12 cellular contexts compared by ENCODE assay signal in genomic region chr15:48722764-48723661, GRCh38.
DNase-seq lines count a peak whose midpoint lies in the region; ATAC-seq and TF ChIP-seq lines count a peak whose summit lies in the region.
"Had no signal": no experiment of that assay in that cellular context is flagged by ENCODE, and none has a peak within 500 bp of the region (broad histone marks: within the 10 kb centered on the region; RNA-seq: fewer than 3 reads in every experiment).

No MANE protein-coding gene starts in this region.

- DNase-seq in AG10803 (ENCODE audit: low read depth): peak; percentile 87
- DNase-seq in M059J (ENCODE audit: low read depth): peak; percentile 96
- peak; percentile 84 for DNase-seq in astrocyte of the spinal cord (ENCODE audit: low read depth, low spot score)
- DNase-seq in kidney glomerular epithelial cell (lab: John Stamatoyannopoulos, UW): peak; percentile 60
- no peak for DNase-seq in globus pallidus (ENCODE audit: low spot score)
- DNase-seq in midbrain (lab: John Stamatoyannopoulos, UW): no peak
- no peak for DNase-seq in stimulated activated CD4-positive, alpha-beta T cell treated with anti-CD3 and anti-CD28 coated beads, Interleukin-4, amount 100 ng/mL, for 24 hours
- DNase-seq: activated B cell treated with CpG ODN at 0.5 μM for 24 hours; activated naive CD4-positive, alpha-beta T cell; endodermal cell; NCI-H1105 had no signal

- H3K4me3 ChIP-seq in AG10803 (ENCODE audit: low read length) (no peak overlapping the region), astrocyte of the spinal cord (ENCODE audit: low read depth, low read length) (no peak overlapping the region)

- in situ Hi-C loops in astrocyte of the spinal cord (cut with HindIII; ENCODE audit: low sequenced_read_pairs): no loop called here

- no peak for TF ChIP-seq CTCF in AG10803 (conservative IDR thresholded peaks at IDR 0.05; ENCODE audit: low read length)
- no peak for TF ChIP-seq CTCF in astrocyte of the spinal cord (IDR thresholded peaks at IDR 0.05; ENCODE audit: low read depth, low read length)

- ATAC-seq in GM18517 (IDR thresholded peaks at IDR 0.05; ENCODE audit: unreplicated experiment): no peak

Comparison
In these comparisons a context has a peak if more than half of its experiments do, and no peak if none do; other contexts are left out.
1. DNase-seq: peak in AG10803 (single experiment), M059J (single experiment), astrocyte of the spinal cord (single experiment) and kidney glomerular epithelial cell (single experiment); none in globus pallidus (single experiment), midbrain (single experiment) and stimulated activated CD4-positive, alpha-beta T cell treated with anti-CD3 and anti-CD28 coated beads, Interleukin-4, amount 100 ng/mL, for 24 hours (single experiment).